Comparison of ENCODE assay signal across 19 cellular contexts in the genomic region with DNA sequence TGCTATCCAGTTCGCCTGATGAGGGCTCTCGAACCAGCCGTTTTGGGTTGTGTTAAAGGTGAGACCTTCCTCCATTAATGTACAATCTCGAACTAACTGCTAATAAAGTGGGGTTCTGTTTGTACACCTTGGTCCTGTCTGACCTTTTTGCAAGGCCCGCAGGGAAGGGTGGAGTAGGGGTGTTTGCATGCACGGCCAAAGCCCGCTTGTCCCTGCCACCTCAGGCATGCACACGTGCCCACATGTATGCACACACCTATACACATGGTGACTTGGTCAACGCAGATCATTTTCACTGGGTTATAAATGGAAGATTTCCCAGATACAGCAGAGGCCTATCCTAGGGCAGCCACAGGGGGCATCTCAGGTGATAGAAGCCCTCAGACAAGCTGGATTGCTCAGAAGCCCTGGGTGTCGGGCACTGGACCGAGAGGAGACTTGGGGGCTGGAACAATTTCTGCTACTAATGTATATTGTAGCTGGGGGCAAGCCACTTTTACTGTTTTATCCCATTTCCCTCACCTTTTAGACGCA.
"Had no signal": no experiment of that assay in that cellular context is flagged by ENCODE, and none has a peak within 500 bp of the region (broad histone marks: within the 10 kb centered on the region; RNA-seq: fewer than 3 reads in every experiment).

No MANE protein-coding gene starts in this region.

- DNase-seq: activated CD4-positive, alpha-beta T cell treated with anti-CD3 and anti-CD28 coated beads, Interleukin-2, amount 10 ng/mL, durations not matched to agents 7 days and 5 days; activated CD4-positive, CD25-positive, alpha-beta regulatory T cell treated with anti-CD3 and anti-CD28 coated beads, Interleukin-2, amount 50 U/mL, for 72 hours; activated CD8-positive, alpha-beta T cell treated with anti-CD3 and anti-CD28 coated beads, Interleukin-2, amount 10 ng/mL, durations not matched to agents 7 days and 5 days; adrenal gland; effector CD8-positive, alpha-beta T cell; erythroblast; foreskin fibroblast; immature natural killer cell; kidney glomerular epithelial cell; left ventricle myocardium superior; midbrain; natural killer cell; stimulated activated CD4-positive, alpha-beta T cell treated with anti-CD3 and anti-CD28 coated beads, Interleukin-12 subunit alpha, Interleukin-12 subunit beta, amount 100 ng/mL, for 4 hours; stimulated activated CD4-positive, alpha-beta T cell treated with anti-CD3 and anti-CD28 coated beads, Interleukin-1b, Interleukin-23, amount 100 ng/mL, for 48 hours; T-helper 1 cell; transverse colon; WERI-Rb-1 had no signal

- H3K4me1 ChIP-seq: adrenal gland, vagina had no signal

- H3K9me3 ChIP-seq: adrenal gland, transverse colon, vagina had no signal

- H3K4me2 ChIP-seq: hepatocyte had no signal

- ATAC-seq: activated CD8-positive, alpha-beta T cell treated with anti-CD3 and anti-CD28 coated beads, Interleukin-2, amount 10 ng/mL, durations not matched to agents 7 days and 5 days; left ventricle myocardium superior; natural killer cell had no signal

- H3K27ac ChIP-seq: adrenal gland, hepatocyte, transverse colon, vagina, WERI-Rb-1 had no signal

- H3K27me3 ChIP-seq: adrenal gland, hepatocyte, transverse colon, vagina had no signal

- H3K4me3 ChIP-seq: adrenal gland, hepatocyte, transverse colon, vagina had no signal
